11 cellular contexts compared by ENCODE assay signal in genomic region chr5:141695627-141696180, GRCh38. TPM values are rescaled to one million over a fixed set of nuclear protein-coding genes. Genes with fewer than 3 reads are reported as not detected.
A peak's percentile ranks its signal among the peaks of the same experiment; 100 is the strongest.
DNase-seq lines count a peak whose midpoint lies in the region; ATAC-seq, FAIRE-seq and TF ChIP-seq lines count a peak whose summit lies in the region.
"Had no signal": no experiment of that assay in that cellular context is flagged by ENCODE, and none has a peak within 500 bp of the region (broad histone marks: within the 10 kb centered on the region; RNA-seq: fewer than 3 reads in every experiment).

No MANE protein-coding gene starts in this region.

- H3K4me1 ChIP-seq in esophagus muscularis mucosa, result peaks cover 9 to 13% (median 10%) of the 10 kb centered on the region in 4 donors

- intact Hi-C loops in esophagus muscularis mucosa (cut with DNase I), result loop anchor here (10.0 kb wide), 1 partner anchor 449 kb away; no protein-coding TSS in a partner anchor

- no peak for ATAC-seq in GM18909 (IDR thresholded peaks at IDR 0.05; ENCODE audit: poor library complexity, unreplicated experiment)

- peaks cover 0 to 65% (median 15%) of the 10 kb centered on the region in 4 donors for H3K27me3 ChIP-seq in esophagus muscularis mucosa

- WGBS in esophagus muscularis mucosa, result 56% methylated on average over 9 of the region's 10 CpGs

- no peak for TF ChIP-seq CTCF in esophagus muscularis mucosa (IDR thresholded peaks at IDR 0.05)

- peak; percentile 52 for FAIRE-seq in RCC 7860 (lab: Jason Lieb, UNC)

- H3K27ac ChIP-seq in esophagus muscularis mucosa (replicated peaks in 1 of 4), result no peak overlapping the region
- H3K27ac ChIP-seq: hepatocyte had no signal

- peak; percentile 26 to 30 for DNase-seq in SHP77 (lab: John Stamatoyannopoulos, UW)
- DNase-seq in SHP77 treated with DMSO at 0.1 percent for 48 hours (lab: John Stamatoyannopoulos, UW), result no peak
- DNase-seq in RCC 7860 (ENCODE audit: low spot score), result peak; percentile 41
- peak; percentile 90 for DNase-seq in foreskin melanocyte
- DNase-seq in superior temporal gyrus (ENCODE audit: extremely low spot score), result peak; percentile 31
- DNase-seq in esophagus muscularis mucosa (ENCODE audit: extremely low spot score), result no peak
- DNase-seq in NCI-H2081 treated with DMSO at 0.1 percent for 48 hours (lab: John Stamatoyannopoulos, UW), result no peak
- DNase-seq: activated CD4-positive, alpha-beta T cell treated with anti-CD3 and anti-CD28 coated beads, Interleukin-2, amount 10 ng/mL, durations not matched to agents 7 days and 5 days; activated naive CD4-positive, alpha-beta T cell treated with Interleukin-2 at 50 U/mL for 16 hours had no signal

- no peaks in the 10 kb centered on the region for H3K36me3 ChIP-seq in esophagus muscularis mucosa

- no peak for TF ChIP-seq EP300 in esophagus muscularis mucosa (IDR thresholded peaks at IDR 0.05)

- no peaks in the 10 kb centered on the region for H3K9me3 ChIP-seq in esophagus muscularis mucosa

- H3K4me3 ChIP-seq in esophagus muscularis mucosa, result no peak overlapping the region
- H3K4me3 ChIP-seq: hepatocyte had no signal

- no peak for TF ChIP-seq POLR2A in esophagus muscularis mucosa (IDR thresholded peaks at IDR 0.05; ENCODE audit: low read depth)

RNA-seq across cellular contexts. Expression of gene ARAP3, which starts 13.7 kb away (rescaled TPM):
- total RNA-seq in esophagus muscularis mucosa, result 1 to 10 TPM; 4.1 to 9.2 (median 7.6) TPM

RNA-seq across cellular contexts. Expression of gene FCHSD1, which starts 44.5 kb away (rescaled TPM):
- total RNA-seq in esophagus muscularis mucosa, result 10 to 100 TPM; 10.4 to 21.8 (median 12.9) TPM

RNA-seq across cellular contexts. Expression of gene RELL2, which starts 58.9 kb away (rescaled TPM):
- 1 to 10 TPM; 1.2 to 5.1 (median 2.6) TPM for total RNA-seq in esophagus muscularis mucosa

RNA-seq across cellular contexts. Expression of gene HDAC3, which starts 59.1 kb away (rescaled TPM):
- total RNA-seq in esophagus muscularis mucosa, result 10 to 100 TPM; 30.3 to 54.4 (median 44.3) TPM

Comparison
In these comparisons a context has a peak if more than half of its experiments do, and no peak if none do; other contexts are left out.
1. DNase-seq: peak in SHP77 (2 of 2), RCC 7860 (single experiment), foreskin melanocyte (single experiment) and superior temporal gyrus (single experiment); none in SHP77 treated with DMSO at 0.1 percent for 48 hours (single experiment), esophagus muscularis mucosa (single experiment) and NCI-H2081 treated with DMSO at 0.1 percent for 48 hours (single experiment).